7 cellular contexts compared by ENCODE assay signal in genomic region chr17:48908047-48908843, GRCh38.
DNase-seq lines count a peak whose midpoint lies in the region; ATAC-seq and TF ChIP-seq lines count a peak whose summit lies in the region.

TSS of gene UBE2Z (plus strand) at chr17:48908407. CDS start at chr17:48908504, 97 bp downstream.

- peak; percentile 92 for TF ChIP-seq POLR2A in GM18505 (IDR thresholded peaks at IDR 0.05; ENCODE audit: borderline replicate concordance, extremely low read depth, insufficient read depth, insufficient read length)

- H3K4me3 ChIP-seq in astrocyte of the cerebellum (ENCODE audit: low read depth, low read length) (peak within 1 kb of the TSS; percentile 78), retinal pigment epithelial cell (ENCODE audit: low read length) (peak within 1 kb of the TSS; percentile 57)

- in situ Hi-C loops in astrocyte of the cerebellum (cut with HindIII; ENCODE audit: low sequenced_read_pairs): no loop called here

- TF ChIP-seq CTCF in astrocyte of the cerebellum (IDR thresholded peaks at IDR 0.05; ENCODE audit: low read depth, low read length, missing control alignments) (no peak), retinal pigment epithelial cell (conservative IDR thresholded peaks at IDR 0.05; ENCODE audit: low read depth, low read length) (no peak)

- DNase-seq in NCI-H2029 (lab: John Stamatoyannopoulos, UW) (peak; percentile 90), T-helper 22 cell (ENCODE audit: low read depth) (peak; percentile 83), astrocyte of the cerebellum (ENCODE audit: low read depth) (peak; percentile 88), hippocampal formation (lab: John Stamatoyannopoulos, UW) (peak; percentile 92 to 97), retinal pigment epithelial cell (ENCODE audit: low read depth) (peak; percentile 80)

- ATAC-seq in GM18505 (IDR thresholded peaks at IDR 0.05; ENCODE audit: unreplicated experiment) (peak; percentile 67), HG02973 (IDR thresholded peaks at IDR 0.05; ENCODE audit: unreplicated experiment) (peak; percentile 64)

Comparison
In these comparisons a context has a peak if more than half of its experiments do, and no peak if none do; other contexts are left out.
1. Peak in every context shown above with its lines: DNase-seq, ATAC-seq and H3K4me3 ChIP-seq.